Comparison of ENCODE assay signal across 31 cellular contexts in genomic region chr1:29454616-29455380, GRCh38.
"Had no signal": no experiment of that assay in that cellular context is flagged by ENCODE, and none has a peak within 500 bp of the region (broad histone marks: within the 10 kb centered on the region; RNA-seq: fewer than 3 reads in every experiment).

No MANE protein-coding gene starts in this region.

- H3K27me3 ChIP-seq: colonic mucosa, gastrocnemius medialis, hepatocyte, pancreas, thyroid gland had no signal

- H3K27ac ChIP-seq: breast epithelium, colonic mucosa, gastrocnemius medialis, hepatocyte, left ventricle myocardium inferior, pancreas, prostate gland, sigmoid colon, stomach, thyroid gland, upper lobe of right lung, VCaP had no signal

- H3K27ac Mint-ChIP-seq: activated CD4-positive, alpha-beta memory T cell treated with anti-CD3 and anti-CD28 coated beads, Interleukin-2, amount 10 ng/mL, durations not matched to agents 7 days and 5 days; activated CD4-positive, alpha-beta T cell treated with anti-CD3 and anti-CD28 coated beads, Interleukin-2, amount 10 ng/mL, durations not matched to agents 7 days and 5 days; activated naive CD4-positive, alpha-beta T cell treated with anti-CD3 and anti-CD28 coated beads, Interleukin-2, amount 50 U/mL, for 24 hours; activated naive CD8-positive, alpha-beta T cell treated with anti-CD3 and anti-CD28 coated beads, Interleukin-2, amount 50 U/mL, for 24 hours; activated T-cell treated with anti-CD3 and anti-CD28 coated beads, Interleukin-2, amount 50 U/mL, for 24 hours; nephron; stimulated activated memory B cell treated with anti-CD40 and anti-IgM and Interleukin-4, amounts not matched to agents 10 μg/mL and 1 μg/mL and 100 μg/mL, for 72 hours had no signal

- H3K9me3 Mint-ChIP-seq: activated CD4-positive, alpha-beta memory T cell treated with anti-CD3 and anti-CD28 coated beads, Interleukin-2, amount 10 ng/mL, durations not matched to agents 7 days and 5 days; activated CD4-positive, alpha-beta T cell treated with anti-CD3 and anti-CD28 coated beads, Interleukin-2, amount 10 ng/mL, durations not matched to agents 7 days and 5 days; activated naive CD4-positive, alpha-beta T cell treated with anti-CD3 and anti-CD28 coated beads, Interleukin-2, amount 50 U/mL, for 24 hours; activated naive CD8-positive, alpha-beta T cell treated with anti-CD3 and anti-CD28 coated beads, Interleukin-2, amount 50 U/mL, for 24 hours; activated T-cell treated with anti-CD3 and anti-CD28 coated beads, Interleukin-2, amount 50 U/mL, for 24 hours had no signal

- H3K27me3 Mint-ChIP-seq: activated CD4-positive, alpha-beta memory T cell treated with anti-CD3 and anti-CD28 coated beads, Interleukin-2, amount 10 ng/mL, durations not matched to agents 7 days and 5 days; activated CD4-positive, alpha-beta T cell treated with anti-CD3 and anti-CD28 coated beads, Interleukin-2, amount 10 ng/mL, durations not matched to agents 7 days and 5 days; activated naive CD8-positive, alpha-beta T cell treated with anti-CD3 and anti-CD28 coated beads, Interleukin-2, amount 50 U/mL, for 24 hours; activated T-cell treated with anti-CD3 and anti-CD28 coated beads, Interleukin-2, amount 50 U/mL, for 24 hours had no signal

- H3K79me2 ChIP-seq: hepatocyte had no signal

- H3K9me3 ChIP-seq: breast epithelium, colonic mucosa, gastrocnemius medialis, left ventricle myocardium inferior, mucosa of descending colon, pancreas, prostate gland, sigmoid colon, thyroid gland, upper lobe of right lung had no signal

- DNase-seq: activated CD4-positive, alpha-beta memory T cell treated with anti-CD3 and anti-CD28 coated beads, Interleukin-2, amount 10 ng/mL, durations not matched to agents 7 days and 5 days; activated CD4-positive, alpha-beta T cell treated with anti-CD3 and anti-CD28 coated beads, Interleukin-2, amount 10 ng/mL, durations not matched to agents 7 days and 5 days; activated CD4-positive, CD25-positive, alpha-beta regulatory T cell treated with anti-CD3 and anti-CD28 coated beads, Interleukin-2, amount 50 U/mL, for 72 hours; activated CD8-positive, alpha-beta memory T cell treated with anti-CD3 and anti-CD28 coated beads, Interleukin-2, amount 50 U/mL, for 48 hours; activated naive CD8-positive, alpha-beta T cell treated with anti-CD3 and anti-CD28 coated beads, Interleukin-2, amount 50 U/mL, for 24 hours; activated T-cell treated with anti-CD3 and anti-CD28 coated beads, Interleukin-2, amount 50 U/mL, for 24 hours; amygdala; colonic mucosa; effector CD8-positive, alpha-beta T cell; gastrocnemius medialis; islet precursor cell; left ventricle myocardium inferior; mucosa of descending colon; pancreas; retina; sigmoid colon; small intestine; stimulated activated CD4-positive, alpha-beta T cell treated with anti-CD3 and anti-CD28 coated beads, Interleukin-4, amount 100 ng/mL, for 4 hours; stimulated activated CD8-positive, alpha-beta memory T cell treated with anti-CD3 and anti-CD28 coated beads, Interleukin-4, amount 100 ng/mL, for 48 hours; stomach; thyroid gland; upper lobe of right lung had no signal

- H2AFZ ChIP-seq: hepatocyte had no signal

- H3K4me1 ChIP-seq: breast epithelium, colonic mucosa, gastrocnemius medialis, left ventricle myocardium inferior, pancreas, prostate gland, sigmoid colon, stomach, thyroid gland, upper lobe of right lung had no signal

- H3K4me2 ChIP-seq: hepatocyte had no signal

- H3K36me3 ChIP-seq: breast epithelium, colonic mucosa, gastrocnemius medialis, left ventricle myocardium inferior, pancreas, prostate gland, sigmoid colon, stomach, thyroid gland, upper lobe of right lung had no signal

- H3K4me3 Mint-ChIP-seq: activated CD4-positive, alpha-beta memory T cell treated with anti-CD3 and anti-CD28 coated beads, Interleukin-2, amount 10 ng/mL, durations not matched to agents 7 days and 5 days; activated CD4-positive, alpha-beta T cell treated with anti-CD3 and anti-CD28 coated beads, Interleukin-2, amount 10 ng/mL, durations not matched to agents 7 days and 5 days; activated naive CD4-positive, alpha-beta T cell treated with anti-CD3 and anti-CD28 coated beads, Interleukin-2, amount 50 U/mL, for 24 hours; activated naive CD8-positive, alpha-beta T cell treated with anti-CD3 and anti-CD28 coated beads, Interleukin-2, amount 50 U/mL, for 24 hours; activated T-cell treated with anti-CD3 and anti-CD28 coated beads, Interleukin-2, amount 50 U/mL, for 24 hours; nephron; stimulated activated memory B cell treated with anti-CD40 and anti-IgM and Interleukin-4, amounts not matched to agents 10 μg/mL and 1 μg/mL and 100 μg/mL, for 72 hours had no signal

- H3K4me1 Mint-ChIP-seq: activated CD4-positive, alpha-beta memory T cell treated with anti-CD3 and anti-CD28 coated beads, Interleukin-2, amount 10 ng/mL, durations not matched to agents 7 days and 5 days; activated CD4-positive, alpha-beta T cell treated with anti-CD3 and anti-CD28 coated beads, Interleukin-2, amount 10 ng/mL, durations not matched to agents 7 days and 5 days; activated naive CD4-positive, alpha-beta T cell treated with anti-CD3 and anti-CD28 coated beads, Interleukin-2, amount 50 U/mL, for 24 hours; activated naive CD8-positive, alpha-beta T cell treated with anti-CD3 and anti-CD28 coated beads, Interleukin-2, amount 50 U/mL, for 24 hours; stimulated activated memory B cell treated with anti-CD40 and anti-IgM and Interleukin-4, amounts not matched to agents 10 μg/mL and 1 μg/mL and 100 μg/mL, for 72 hours had no signal

- ATAC-seq: activated naive CD8-positive, alpha-beta T cell treated with anti-CD3 and anti-CD28 coated beads, Interleukin-2, amount 50 U/mL, for 24 hours; gastrocnemius medialis; mucosa of descending colon; pancreas; stimulated activated memory B cell treated with anti-CD40 and anti-IgM and Interleukin-4, amounts not matched to agents 10 μg/mL and 1 μg/mL and 100 μg/mL, for 72 hours; upper lobe of right lung had no signal

- FAIRE-seq: pancreas, small intestine, TTC549 had no signal

- H3K4me3 ChIP-seq: breast epithelium, colonic mucosa, gastrocnemius medialis, hepatocyte, left ventricle myocardium inferior, lung, mucosa of descending colon, pancreas, prostate gland, sigmoid colon, stomach, thyroid gland, upper lobe of right lung had no signal
